In the genomic region with DNA sequence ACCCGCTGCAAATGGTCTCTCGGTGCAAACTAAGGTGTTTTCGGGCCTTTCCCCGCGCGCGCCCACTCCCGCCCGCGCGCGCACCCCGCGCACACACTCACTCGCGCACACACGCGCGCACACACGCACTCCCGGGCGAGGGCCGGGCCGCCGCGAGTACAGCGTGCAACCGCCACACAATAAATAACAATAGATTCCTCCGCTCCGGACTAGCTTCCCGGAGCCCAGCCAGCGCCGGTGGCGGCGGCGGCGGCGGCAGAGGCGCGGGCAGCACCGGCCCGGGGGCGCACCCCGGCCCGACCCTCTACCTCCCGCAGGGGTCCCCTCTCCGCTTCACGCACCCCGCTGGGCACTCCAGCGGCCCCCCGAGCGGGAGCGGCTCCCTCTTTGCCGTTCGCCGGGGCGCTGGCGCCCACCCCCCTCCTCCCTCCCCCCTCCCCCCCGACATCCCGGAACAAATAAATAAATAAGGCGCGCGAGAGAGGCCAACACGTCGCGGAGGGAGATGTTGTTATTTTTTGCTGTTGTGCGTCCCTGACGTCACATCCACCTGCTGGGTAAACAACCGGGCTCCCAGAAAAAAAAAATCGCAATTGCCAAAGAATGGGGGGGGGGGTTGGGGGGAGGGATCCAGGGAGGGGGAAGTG, we compare ENCODE assay signal across 8 cellular contexts. TPM values are rescaled to one million over a fixed set of nuclear protein-coding genes. Genes with fewer than 3 reads are reported as not detected.
DNase-seq lines count a peak whose midpoint lies in the region; ATAC-seq and TF ChIP-seq lines count a peak whose summit lies in the region.

A gene (minus strand): TSS at position 160 of the 647 bp plus-strand sequence. CDS start 385,347 bp downstream, outside the sequence.

- ATAC-seq in HG02763 (IDR thresholded peaks at IDR 0.05; ENCODE audit: unreplicated experiment) (peak; percentile 34), lower lobe of right lung (peak; percentile 82 to 88), GM21390 (IDR thresholded peaks at IDR 0.05; ENCODE audit: unreplicated experiment) (no peak)

- no peaks in the 10 kb centered on the region for H3K36me3 ChIP-seq in lower lobe of right lung

- TF ChIP-seq CTCF in lower lobe of right lung (IDR thresholded peaks at IDR 0.05), result no peak

- peak within 1 kb of the TSS; percentile 93 for H3K27ac ChIP-seq in lower lobe of right lung

- peaks cover 46% of the 10 kb centered on the region for H3K4me1 ChIP-seq in lower lobe of right lung

- peak; percentile 9 for DNase-seq in DMS 273 treated with DMSO at 0.1 percent for 48 hours (lab: John Stamatoyannopoulos, UW)
- peak; percentile 69 for DNase-seq in NCI-H82 (lab: John Stamatoyannopoulos, UW)
- peak; percentile 84 for DNase-seq in activated CD8-positive, alpha-beta memory T cell treated with anti-CD3 and anti-CD28 coated beads for 24 hours
- peak; percentile 53 for DNase-seq in effector CD8-positive, alpha-beta T cell (lab: John Stamatoyannopoulos, UW)
- peak; percentile 87 for DNase-seq in lower lobe of right lung
- DNase-seq in stimulated activated CD4-positive, alpha-beta T cell treated with anti-CD3 and anti-CD28 coated beads, Interleukin-4, amount 100 ng/mL, for 24 hours, result peak; percentile 70

- no peaks in the 10 kb centered on the region for H3K9me3 ChIP-seq in lower lobe of right lung

- H3K4me3 ChIP-seq in lower lobe of right lung, result peak within 1 kb of the TSS; percentile 85

- intact Hi-C loops in lower lobe of right lung (cut with DNase I), result no loop called here

- no peaks in the 10 kb centered on the region for H3K27me3 ChIP-seq in lower lobe of right lung (ENCODE audit: low read depth)

RNA-seq across cellular contexts. Expression of the gene that starts here (rescaled TPM):
- total RNA-seq in lower lobe of right lung, result 138 TPM

Comparison
In these comparisons a context has a peak if more than half of its experiments do, and no peak if none do; other contexts are left out.
1. DNase-seq: peak in every context shown above with its lines; median percentile 87 in lower lobe of right lung; 84 in activated CD8-positive, alpha-beta memory T cell treated with anti-CD3 and anti-CD28 coated beads for 24 hours; 70 in stimulated activated CD4-positive, alpha-beta T cell treated with anti-CD3 and anti-CD28 coated beads, Interleukin-4, amount 100 ng/mL, for 24 hours; 69 in NCI-H82; 53 in effector CD8-positive, alpha-beta T cell; 9 in DMS 273 treated with DMSO at 0.1 percent for 48 hours.